Comparison of ENCODE assay signal across 8 cellular contexts in genomic region chr4:6910340-6910959, GRCh38. TPM values are rescaled to one million over a fixed set of nuclear protein-coding genes. Genes with fewer than 3 reads are reported as not detected.
DNase-seq lines count a peak whose midpoint lies in the region; ATAC-seq and TF ChIP-seq lines count a peak whose summit lies in the region.

No MANE protein-coding gene starts in this region.

- POLR2A ChIA-PET in PC-9 (lab: Charles Lee; ENCODE audit: unreplicated experiment): no interaction called here

- H2BK5ac ChIP-seq in neuronal stem cell (ENCODE audit: low read length): no peak overlapping the region

- ATAC-seq in HG03025 (IDR thresholded peaks at IDR 0.05; ENCODE audit: low FRiP score, unreplicated experiment) (no peak), HG02571 (IDR thresholded peaks at IDR 0.05; ENCODE audit: unreplicated experiment) (no peak)

- H3K4me2 ChIP-seq in PC-9 (peak overlapping the region; percentile 98), neuronal stem cell (ENCODE audit: insufficient read depth, low read length, poor library complexity, severe bottlenecking) (peak overlapping the region; percentile 82)

- no peak overlapping the region for H2BK120ac ChIP-seq in neuronal stem cell (ENCODE audit: low read depth, low read length)

- no peak overlapping the region for H2BK15ac ChIP-seq in neuronal stem cell (ENCODE audit: low read length)

- DNase-seq in NCI-H2227 (lab: John Stamatoyannopoulos, UW; ENCODE audit: unreplicated experiment): peak; percentile 9
- DNase-seq in NCI-H2227 treated with DMSO at 0.1 percent for 48 hours (lab: John Stamatoyannopoulos, UW): no peak
- no peak for DNase-seq in PC-9
- DNase-seq in endothelial cell (ENCODE audit: low spot score): no peak
- no peak for DNase-seq in neuronal stem cell (ENCODE audit: low spot score)
- DNase-seq in NCI-H345 (lab: John Stamatoyannopoulos, UW): no peak

- peak overlapping the region; percentile 85 for H3K9ac ChIP-seq in neuronal stem cell (ENCODE audit: low read depth, low read length, poor library complexity)

- peaks cover 3% of the 10 kb centered on the region; the same call in 1 of the 2 replicates for H3F3A ChIP-seq in PC-9 (ENCODE audit: insufficient read depth, low read depth)

- no peaks in the 10 kb centered on the region for H3K9me3 ChIP-seq in PC-9 (ENCODE audit: insufficient read depth, low read depth)
- peaks cover 0 to 2% of the 10 kb centered on the region in 2 donors for H3K9me3 ChIP-seq in neuronal stem cell (replicated peaks in 1 of 2; ENCODE audit: control insufficient read depth in 2 of 2, insufficient read depth in 1 of 2, low read depth in 1 of 2, low read length in 2 of 2)

- peaks cover 25% of the 10 kb centered on the region for H3K4me1 Mint-ChIP-seq in endothelial cell (ENCODE audit: unreplicated experiment)

- peak overlapping the region; percentile 95 for H3K4me3 Mint-ChIP-seq in endothelial cell (ENCODE audit: unreplicated experiment)

- H3K79me1 ChIP-seq in neuronal stem cell (ENCODE audit: low read depth, low read length): peaks cover 10% of the 10 kb centered on the region

- H3K4me3 ChIP-seq in PC-9: peak overlapping the region; percentile 78
- H3K4me3 ChIP-seq in neuronal stem cell (ENCODE audit: low read length in 2 of 2): peak overlapping the region; percentile 83 to 93

- no peak for TF ChIP-seq CTCF in PC-9 (conservative IDR thresholded peaks at IDR 0.05)
- TF ChIP-seq CTCF in endothelial cell (IDR thresholded peaks at IDR 0.05; ENCODE audit: unreplicated experiment): no peak

- H3K36me3 Mint-ChIP-seq in endothelial cell (ENCODE audit: low read depth, unreplicated experiment): no peaks in the 10 kb centered on the region

- H2AK5ac ChIP-seq in neuronal stem cell (ENCODE audit: low read depth, low read length): peak overlapping the region; percentile 40

- peak overlapping the region; percentile 52 for H3K27ac Mint-ChIP-seq in endothelial cell (ENCODE audit: unreplicated experiment)

- no peaks in the 10 kb centered on the region for H3K9me2 ChIP-seq in PC-9 (ENCODE audit: insufficient read depth)

- TSS peak; percentile 39 for BruUV-seq in PC-9 (replicated peaks; lab: Mats Ljungman, UMichigan)

- no peak overlapping the region for H3K14ac ChIP-seq in neuronal stem cell (ENCODE audit: low read length)

- H3K36me3 ChIP-seq in PC-9 (ENCODE audit: low read depth) (no peaks in the 10 kb centered on the region), neuronal stem cell (replicated peaks in 1 of 2; ENCODE audit: control insufficient read depth in 2 of 2, insufficient read depth in 2 of 2, low read length in 2 of 2) (no peaks in the 10 kb centered on the region)

- H3K27me3 Mint-ChIP-seq in endothelial cell (ENCODE audit: unreplicated experiment): peaks cover 9% of the 10 kb centered on the region

- H3K4ac ChIP-seq in neuronal stem cell (ENCODE audit: low read length): no peak overlapping the region

- H3K9me3 Mint-ChIP-seq in endothelial cell (ENCODE audit: unreplicated experiment): no peaks in the 10 kb centered on the region

- H3K18ac ChIP-seq in neuronal stem cell (ENCODE audit: low read length): peak overlapping the region; percentile 85

- no peak overlapping the region for H3K23ac ChIP-seq in neuronal stem cell (ENCODE audit: low read depth, low read length, poor library complexity)

- H4K91ac ChIP-seq in neuronal stem cell (ENCODE audit: low read depth, low read length, poor library complexity): no peak overlapping the region

- H4K8ac ChIP-seq in neuronal stem cell (ENCODE audit: low read depth, low read length): no peak overlapping the region

- H3K4me1 ChIP-seq in PC-9 (replicated peaks; ENCODE audit: insufficient read depth) (peaks cover 18% of the 10 kb centered on the region), neuronal stem cell (ENCODE audit: control insufficient read depth in 2 of 2, insufficient read depth in 1 of 2, low read depth in 1 of 2, low read length in 2 of 2) (peaks cover 12 to 13% of the 10 kb centered on the region in 2 donors)

- peaks cover 25% of the 10 kb centered on the region for H3K79me2 ChIP-seq in PC-9 (ENCODE audit: low read depth)

- intact Hi-C loops in PC-9 (cut with micrococcal nuclease; ENCODE audit: unreplicated experiment): no loop called here

- CTCF ChIA-PET in PC-9 (lab: Charles Lee): interaction anchor here (0.6 kb wide), 2 partner anchors 29 to 87 kb away, joined by 4 read pairs; no protein-coding TSS in a partner anchor

- H2AFZ ChIP-seq in PC-9: no peak overlapping the region
- H2AFZ ChIP-seq in neuronal stem cell (ENCODE audit: low read length): peak overlapping the region; percentile 99

- no CpG with 5 or more reads among the region's 31 CpGs for WGBS in neuronal stem cell (ENCODE audit: extremely low coverage in 2 of 2, insufficient read length in 2 of 2, insufficient replicate concordance in 1 of 2), 2 donors

- H3K27ac ChIP-seq in PC-9 (no peak overlapping the region), neuronal stem cell (replicated peaks; ENCODE audit: low read length) (no peak overlapping the region)

- H4K20me1 ChIP-seq in PC-9 (ENCODE audit: insufficient read depth): no peaks in the 10 kb centered on the region

- H2BK12ac ChIP-seq in neuronal stem cell (ENCODE audit: low read length): no peak overlapping the region

- H3K27me3 ChIP-seq in PC-9 (ENCODE audit: insufficient read depth, low read depth): no peaks in the 10 kb centered on the region
- peaks cover 0 to 8% (median 0%) of the 10 kb centered on the region in 3 experiments for H3K27me3 ChIP-seq in neuronal stem cell (ENCODE audit: control insufficient read depth in 3 of 3, insufficient read depth in 3 of 3, low read depth in 1 of 3, low read length in 3 of 3)

RNA-seq across cellular contexts. Expression of gene TBC1D14, which starts 0.8 kb away (rescaled TPM):
- total RNA-seq in PC-9 (2021): 41.6 and 46.2 TPM in 2 replicates
- total RNA-seq in endothelial cell (ENCODE audit: unreplicated experiment): 33.0 TPM
- polyA plus RNA-seq in neuronal stem cell (2013, experiment 1 of 2): 33.1 TPM
- 33.3 TPM for polyA plus RNA-seq in neuronal stem cell (2013, experiment 2 of 2)
